Comparison of ENCODE assay signal across 25 cellular contexts in the genomic region with DNA sequence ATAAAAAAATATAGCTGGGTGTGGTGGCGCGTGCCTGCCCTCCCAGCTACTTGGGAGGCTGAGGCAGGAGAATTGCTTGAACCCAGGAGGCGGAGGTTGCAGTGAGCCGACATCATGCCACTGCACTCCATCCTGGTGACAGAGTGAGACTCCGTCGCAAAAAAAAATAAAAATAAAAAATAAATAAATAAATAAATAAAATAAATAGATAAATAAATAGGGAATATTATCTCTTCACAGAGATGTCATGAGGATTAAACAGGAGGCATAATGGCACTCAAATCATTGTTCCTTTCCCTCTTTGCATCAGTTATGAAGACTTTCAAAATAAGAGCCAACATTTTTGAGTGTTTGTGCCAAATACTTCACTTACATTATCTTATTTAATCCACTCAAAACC. TPM values are rescaled to one million over a fixed set of nuclear protein-coding genes. Genes with fewer than 3 reads are reported as not detected.
"Had no signal": no experiment of that assay in that cellular context is flagged by ENCODE, and none has a peak within 500 bp of the region (broad histone marks: within the 10 kb centered on the region; RNA-seq: fewer than 3 reads in every experiment).

No MANE protein-coding gene starts in this region.

- ATAC-seq: effector memory CD8-positive, alpha-beta T cell; esophagus mucosa; gastroesophageal sphincter; heart right ventricle; left cardiac atrium; left lung; left ventricle myocardium superior; lower lobe of right lung; mucosa of descending colon had no signal

- H3K36me3 ChIP-seq: colonic mucosa, esophagus squamous epithelium, left lung, lower lobe of right lung had no signal

- H3K9me3 ChIP-seq: colonic mucosa, esophagus squamous epithelium, gastroesophageal sphincter, heart right ventricle, left lung, lower lobe of right lung, mucosa of descending colon had no signal

- H3K27ac ChIP-seq: colonic mucosa, epithelial cell of prostate, esophagus squamous epithelium, left lung, lower lobe of right lung had no signal

- H3K27me3 ChIP-seq: colonic mucosa, gastroesophageal sphincter had no signal

- DNase-seq: colonic mucosa; cortex of kidney; effector CD8-positive, alpha-beta T cell; effector memory CD8-positive, alpha-beta T cell; endodermal cell; erythroblast; esophagus squamous epithelium; foreskin fibroblast; foreskin melanocyte; glutamatergic neuron; head of caudate nucleus; heart right ventricle; hippocampal formation; left cardiac atrium; left lung; left ventricle myocardium superior; lower lobe of right lung; mesenchymal stem cell; mucosa of descending colon had no signal

- H3K4me1 ChIP-seq: colonic mucosa, esophagus squamous epithelium, left lung, lower lobe of right lung had no signal

- H3K4me3 ChIP-seq: colonic mucosa, esophagus squamous epithelium, gastroesophageal sphincter, heart right ventricle, left lung, lower lobe of right lung, mucosa of descending colon had no signal

RNA-seq across cellular contexts. Expression of a gene that starts 56.1 kb away (rescaled TPM):
- total RNA-seq: dermis microvascular lymphatic vessel endothelial cell, glomerular endothelial cell, lung microvascular endothelial cell had no signal
